In the genomic region with DNA sequence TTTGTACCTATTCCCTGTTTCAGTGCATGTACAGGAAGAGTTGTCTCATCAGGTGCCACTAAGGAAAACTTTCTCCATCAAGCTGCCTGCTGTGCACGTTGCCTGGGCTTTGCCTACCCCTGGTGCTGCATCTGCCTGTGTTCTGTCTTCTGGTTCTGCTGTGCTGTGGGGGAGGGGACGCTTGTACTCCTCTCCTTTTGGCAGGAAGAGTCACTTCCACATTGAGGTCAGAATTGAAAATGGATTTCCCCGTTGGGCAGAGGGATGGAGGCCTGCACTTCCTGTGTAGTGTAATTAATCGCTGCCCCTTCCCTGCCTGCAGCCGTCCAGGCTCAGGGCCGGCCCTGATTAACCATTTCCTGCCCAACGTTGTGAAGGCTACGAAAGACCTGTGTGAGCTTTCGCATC, we compare ENCODE assay signal across 8 cellular contexts.
DNase-seq lines count a peak whose midpoint lies in the region; ATAC-seq and TF ChIP-seq lines count a peak whose summit lies in the region.

No MANE protein-coding gene starts in this region.

- TF ChIP-seq CTCF in activated CD8-positive, alpha-beta T cell treated with anti-CD3 and anti-CD28 coated beads for 36 hours (IDR thresholded peaks at IDR 0.05), result no peak
- no peak for TF ChIP-seq CTCF in uterus (IDR thresholded peaks at IDR 0.05)
- TF ChIP-seq CTCF in prostate gland (IDR thresholded peaks at IDR 0.05), result no peak

- H3K27me3 Mint-ChIP-seq in activated CD8-positive, alpha-beta memory T cell treated with anti-CD3 and anti-CD28 coated beads, Interleukin-2, amount 10 ng/mL, durations not matched to agents 7 days and 5 days, result no peaks in the 10 kb centered on the region
- H3K27me3 Mint-ChIP-seq in IgD-negative memory B cell, result peaks cover 1% of the 10 kb centered on the region
- no peaks in the 10 kb centered on the region for H3K27me3 Mint-ChIP-seq in activated CD8-positive, alpha-beta T cell treated with anti-CD3 and anti-CD28 coated beads for 36 hours

- DNase-seq in activated CD8-positive, alpha-beta memory T cell treated with anti-CD3 and anti-CD28 coated beads, Interleukin-2, amount 10 ng/mL, durations not matched to agents 7 days and 5 days, result peak; percentile 62
- DNase-seq in activated CD8-positive, alpha-beta memory T cell treated with anti-CD3 and anti-CD28 coated beads, Interleukin-2, amount 50 U/mL, for 4 hours, result no peak
- peak; percentile 37 for DNase-seq in activated CD8-positive, alpha-beta T cell treated with anti-CD3 and anti-CD28 coated beads for 36 hours
- DNase-seq in iris pigment epithelial cell (ENCODE audit: low read depth) (peak; percentile 59), uterus (peak; percentile 35 to 39), prostate gland (ENCODE audit: low spot score) (no peak)

- H3K4me1 Mint-ChIP-seq in activated CD8-positive, alpha-beta memory T cell treated with anti-CD3 and anti-CD28 coated beads, Interleukin-2, amount 10 ng/mL, durations not matched to agents 7 days and 5 days, result peaks cover 40% of the 10 kb centered on the region
- peaks cover 30 to 43% (median 31%) of the 10 kb centered on the region in 3 donors for H3K4me1 Mint-ChIP-seq in IgD-negative memory B cell
- peaks cover 25% of the 10 kb centered on the region for H3K4me1 Mint-ChIP-seq in activated CD8-positive, alpha-beta T cell treated with anti-CD3 and anti-CD28 coated beads for 36 hours (ENCODE audit: low read depth)

- no peaks in the 10 kb centered on the region for H3K36me3 Mint-ChIP-seq in activated CD8-positive, alpha-beta memory T cell treated with anti-CD3 and anti-CD28 coated beads, Interleukin-2, amount 10 ng/mL, durations not matched to agents 7 days and 5 days
- no peaks in the 10 kb centered on the region for H3K36me3 Mint-ChIP-seq in IgD-negative memory B cell
- no peaks in the 10 kb centered on the region for H3K36me3 Mint-ChIP-seq in activated CD8-positive, alpha-beta T cell treated with anti-CD3 and anti-CD28 coated beads for 36 hours (ENCODE audit: low read depth)

- no peak overlapping the region for H3K4me3 Mint-ChIP-seq in activated CD8-positive, alpha-beta memory T cell treated with anti-CD3 and anti-CD28 coated beads, Interleukin-2, amount 10 ng/mL, durations not matched to agents 7 days and 5 days
- H3K4me3 Mint-ChIP-seq in IgD-negative memory B cell, result peak overlapping the region in 3 of 4 donors; percentile 3 to 88 (median 65)
- H3K4me3 Mint-ChIP-seq in activated CD8-positive, alpha-beta T cell treated with anti-CD3 and anti-CD28 coated beads for 36 hours, result no peak overlapping the region

- WGBS in prostate gland, result 41% methylated on average over 9 of the region's 9 CpGs

- H3K9me3 ChIP-seq in uterus (no peaks in the 10 kb centered on the region), prostate gland (no peaks in the 10 kb centered on the region)

- peak overlapping the region; percentile 13 for H3K27ac Mint-ChIP-seq in activated CD8-positive, alpha-beta memory T cell treated with anti-CD3 and anti-CD28 coated beads, Interleukin-2, amount 10 ng/mL, durations not matched to agents 7 days and 5 days
- peak overlapping the region in 2 of 3 donors; percentile 20 to 41 for H3K27ac Mint-ChIP-seq in IgD-negative memory B cell
- no peak overlapping the region for H3K27ac Mint-ChIP-seq in activated CD8-positive, alpha-beta T cell treated with anti-CD3 and anti-CD28 coated beads for 36 hours

- no peak for ATAC-seq in activated CD8-positive, alpha-beta memory T cell treated with anti-CD3 and anti-CD28 coated beads, Interleukin-2, amount 10 ng/mL, durations not matched to agents 7 days and 5 days
- no peak for ATAC-seq in activated CD8-positive, alpha-beta T cell treated with anti-CD3 and anti-CD28 coated beads for 36 hours
- no peak for ATAC-seq in HG03378 (IDR thresholded peaks at IDR 0.05; ENCODE audit: unreplicated experiment)

- H3K9me3 Mint-ChIP-seq in activated CD8-positive, alpha-beta memory T cell treated with anti-CD3 and anti-CD28 coated beads, Interleukin-2, amount 10 ng/mL, durations not matched to agents 7 days and 5 days (ENCODE audit: low read depth), result no peaks in the 10 kb centered on the region
- no peaks in the 10 kb centered on the region for H3K9me3 Mint-ChIP-seq in IgD-negative memory B cell
- no peaks in the 10 kb centered on the region for H3K9me3 Mint-ChIP-seq in activated CD8-positive, alpha-beta T cell treated with anti-CD3 and anti-CD28 coated beads for 36 hours

- H3K27ac ChIP-seq in uterus (no peak overlapping the region), prostate gland (no peak overlapping the region)

- intact Hi-C loops in activated CD8-positive, alpha-beta T cell treated with anti-CD3 and anti-CD28 coated beads for 36 hours (cut with micrococcal nuclease), result loop anchor here (10.0 kb wide), 1 partner anchor 384 kb away; no protein-coding TSS in a partner anchor
- intact Hi-C loops in uterus (cut with DNase I; ENCODE audit: low total_unique reads), result no loop called here
- intact Hi-C loops in prostate gland (cut with DNase I), result no loop called here

- no peaks in the 10 kb centered on the region for H3K36me3 ChIP-seq in uterus
- no peaks in the 10 kb centered on the region for H3K36me3 ChIP-seq in prostate gland

- POLR2A ChIA-PET in activated CD8-positive, alpha-beta T cell treated with anti-CD3 and anti-CD28 coated beads for 36 hours (lab: Charles Lee), result interaction anchor here (1.9 kb wide), 1 partner anchor 177 kb away, joined by 7 read pairs; no protein-coding TSS in a partner anchor

- H3K4me3 ChIP-seq in uterus (no peak overlapping the region), prostate gland (no peak overlapping the region)

- H3K27me3 ChIP-seq in uterus, result no peaks in the 10 kb centered on the region
- no peaks in the 10 kb centered on the region for H3K27me3 ChIP-seq in prostate gland (replicated peaks; ENCODE audit: insufficient read depth)

- H3K4me1 ChIP-seq in uterus, result peaks cover 0 to 7% of the 10 kb centered on the region in 2 donors
- H3K4me1 ChIP-seq in prostate gland (replicated peaks), result no peaks in the 10 kb centered on the region

- TF ChIP-seq POLR2A in uterus (IDR thresholded peaks at IDR 0.05), result no peak
- no peak for TF ChIP-seq POLR2A in prostate gland (IDR thresholded peaks at IDR 0.05)

- CTCF ChIA-PET in activated CD8-positive, alpha-beta memory T cell treated with anti-CD3 and anti-CD28 coated beads, Interleukin-2, amount 10 ng/mL, durations not matched to agents 7 days and 5 days (lab: Charles Lee), result interaction anchor here (0.7 to 5.3 kb wide), 10 partner anchors 11 to 546 kb away, joined by 3 to 23 read pairs (median 4); a partner anchor contains a TSS
- CTCF ChIA-PET in activated CD8-positive, alpha-beta T cell treated with anti-CD3 and anti-CD28 coated beads for 36 hours (lab: Charles Lee), result interaction anchor here (1.4 to 2.9 kb wide), 3 partner anchors 177 to 353 kb away, joined by 6 to 11 read pairs (median 6); no protein-coding TSS in a partner anchor

Comparison
In these comparisons a context has a peak if more than half of its experiments do, and no peak if none do; other contexts are left out.
1. DNase-seq: peak in activated CD8-positive, alpha-beta memory T cell treated with anti-CD3 and anti-CD28 coated beads, Interleukin-2, amount 10 ng/mL, durations not matched to agents 7 days and 5 days (single experiment), activated CD8-positive, alpha-beta T cell treated with anti-CD3 and anti-CD28 coated beads for 36 hours (single experiment), iris pigment epithelial cell (single experiment) and uterus (2 of 2); none in activated CD8-positive, alpha-beta memory T cell treated with anti-CD3 and anti-CD28 coated beads, Interleukin-2, amount 50 U/mL, for 4 hours (single experiment) and prostate gland (single experiment).
2. H3K4me3 Mint-ChIP-seq: peak in IgD-negative memory B cell (3 of 4); none in activated CD8-positive, alpha-beta memory T cell treated with anti-CD3 and anti-CD28 coated beads, Interleukin-2, amount 10 ng/mL, durations not matched to agents 7 days and 5 days (single experiment) and activated CD8-positive, alpha-beta T cell treated with anti-CD3 and anti-CD28 coated beads for 36 hours (single experiment).